ENCODE assay signal across 12 cellular contexts in genomic region chr2:98454073-98454472, GRCh38. TPM values are rescaled to one million over a fixed set of nuclear protein-coding genes. Genes with fewer than 3 reads are reported as not detected.
DNase-seq lines count a peak whose midpoint lies in the region; ATAC-seq, FAIRE-seq and TF ChIP-seq lines count a peak whose summit lies in the region.
"Had no signal": no experiment of that assay in that cellular context is flagged by ENCODE, and none has a peak within 500 bp of the region (broad histone marks: within the 10 kb centered on the region; RNA-seq: fewer than 3 reads in every experiment).

No MANE protein-coding gene starts in this region.

- no peak for TF ChIP-seq EP300 in HepG2 (IDR thresholded peaks at IDR 0.05; ENCODE audit: low read depth in 2 of 2, low read length in 2 of 2)
- TF ChIP-seq EP300 in HepG2 (CRISPR knock-in tag; IDR thresholded peaks at IDR 0.05; ENCODE audit: borderline replicate concordance): no peak

- H3K27ac Mint-ChIP-seq in activated CD4-positive, alpha-beta memory T cell treated with anti-CD3 and anti-CD28 coated beads, Interleukin-2, amount 10 ng/mL, durations not matched to agents 7 days and 5 days: peak overlapping the region; percentile 85
- H3K27ac Mint-ChIP-seq in stimulated activated naive B cell treated with anti-CD40 and anti-IgM and Interleukin-4, amounts not matched to agents 10 μg/mL and 1 μg/mL and 100 μg/mL, for 72 hours: no peak overlapping the region

- H3K36me3 Mint-ChIP-seq in activated CD4-positive, alpha-beta memory T cell treated with anti-CD3 and anti-CD28 coated beads, Interleukin-2, amount 10 ng/mL, durations not matched to agents 7 days and 5 days (ENCODE audit: low read depth): peaks cover 45% of the 10 kb centered on the region
- H3K36me3 Mint-ChIP-seq in stimulated activated naive B cell treated with anti-CD40 and anti-IgM and Interleukin-4, amounts not matched to agents 10 μg/mL and 1 μg/mL and 100 μg/mL, for 72 hours: peaks cover 6 to 9% of the 10 kb centered on the region in 2 donors

- no peak overlapping the region for H3K4me3 Mint-ChIP-seq in activated CD4-positive, alpha-beta memory T cell treated with anti-CD3 and anti-CD28 coated beads, Interleukin-2, amount 10 ng/mL, durations not matched to agents 7 days and 5 days
- H3K4me3 Mint-ChIP-seq in stimulated activated naive B cell treated with anti-CD40 and anti-IgM and Interleukin-4, amounts not matched to agents 10 μg/mL and 1 μg/mL and 100 μg/mL, for 72 hours: peak overlapping the region in 1 of 2 donors; percentile 20

- no peak overlapping the region for H3K27ac ChIP-seq in HepG2 (ENCODE audit: extremely low read length, insufficient read depth, low read length)
- no peak overlapping the region for H3K27ac ChIP-seq in right lobe of liver
- peak overlapping the region in 1 of 2 donors; percentile 94 for H3K27ac ChIP-seq in left lung
- H3K27ac ChIP-seq: hepatocyte had no signal

- FAIRE-seq in HepG2 (lab: Jason Lieb, UNC): no peak

- DNase-seq in HepG2 (ENCODE audit: low spot score) (no peak), right lobe of liver (no peak), left lung (no peak), UCSD-AML1 (lab: John Stamatoyannopoulos, UW; ENCODE audit: unreplicated experiment) (no peak), pons (ENCODE audit: low spot score) (no peak)
- DNase-seq in activated CD4-positive, alpha-beta memory T cell treated with anti-CD3 and anti-CD28 coated beads, Interleukin-2, amount 10 ng/mL, durations not matched to agents 7 days and 5 days: no peak
- no peak for DNase-seq in stimulated activated naive B cell treated with anti-CD40 and anti-IgM and Interleukin-4, amounts not matched to agents 10 μg/mL and 1 μg/mL and 100 μg/mL, for 72 hours
- DNase-seq in activated CD4-positive, CD25-positive, alpha-beta regulatory T cell (lab: John Stamatoyannopoulos, UW): no peak
- DNase-seq: COR-L47, NCI-H146 had no signal

- H3K4me3 ChIP-seq in HepG2 (replicated peaks in 1 of 3; ENCODE audit: insufficient read depth in 1 of 3, low read depth in 2 of 3, low read length in 3 of 3) (no peak overlapping the region), right lobe of liver (no peak overlapping the region), left lung (no peak overlapping the region)
- H3K4me3 ChIP-seq: adrenal gland, hepatocyte had no signal

- H3K36me3 ChIP-seq in HepG2 (replicated peaks in 1 of 2; ENCODE audit: control insufficient read depth in 1 of 2, insufficient read depth in 2 of 2, low read length in 2 of 2): peaks cover 0 to 5% of the 10 kb centered on the region in 2 experiments; a peak in 4 of 5 replicates
- H3K36me3 ChIP-seq in right lobe of liver: no peaks in the 10 kb centered on the region
- no peaks in the 10 kb centered on the region for H3K36me3 ChIP-seq in left lung
- H3K36me3 ChIP-seq: adrenal gland had no signal

- 83% methylated on average over 2 of the region's 2 CpGs for whole genome bisulfite sequencing in HepG2 (ENCODE audit: low lambda C conversion rate)
- 100% methylated on average over 1 of the region's 2 CpGs for WGBS in right lobe of liver (ENCODE audit: insufficient coverage, low coverage, low lambda C conversion rate, missing lambda C conversion rate)

- no peaks in the 10 kb centered on the region for H3K27me3 Mint-ChIP-seq in activated CD4-positive, alpha-beta memory T cell treated with anti-CD3 and anti-CD28 coated beads, Interleukin-2, amount 10 ng/mL, durations not matched to agents 7 days and 5 days
- peaks cover 0 to 5% of the 10 kb centered on the region in 2 donors for H3K27me3 Mint-ChIP-seq in stimulated activated naive B cell treated with anti-CD40 and anti-IgM and Interleukin-4, amounts not matched to agents 10 μg/mL and 1 μg/mL and 100 μg/mL, for 72 hours

- H3K9me3 Mint-ChIP-seq in activated CD4-positive, alpha-beta memory T cell treated with anti-CD3 and anti-CD28 coated beads, Interleukin-2, amount 10 ng/mL, durations not matched to agents 7 days and 5 days: no peaks in the 10 kb centered on the region
- peaks cover 0 to 2% of the 10 kb centered on the region in 2 donors for H3K9me3 Mint-ChIP-seq in stimulated activated naive B cell treated with anti-CD40 and anti-IgM and Interleukin-4, amounts not matched to agents 10 μg/mL and 1 μg/mL and 100 μg/mL, for 72 hours

- no peak for TF ChIP-seq CTCF in HepG2 (CRISPR knock-in tag; IDR thresholded peaks at IDR 0.05)
- no peak for TF ChIP-seq CTCF in right lobe of liver (IDR thresholded peaks at IDR 0.05)
- TF ChIP-seq CTCF in left lung (IDR thresholded peaks at IDR 0.05): no peak

- no peak overlapping the region for H2AFZ ChIP-seq in HepG2 (ENCODE audit: low read length)
- H2AFZ ChIP-seq: hepatocyte had no signal

- ATAC-seq in HepG2: peak; percentile 20; the same call in 2 of the 3 replicates
- ATAC-seq in right lobe of liver: no peak
- ATAC-seq in left lung: peak; percentile 2
- ATAC-seq in stimulated activated naive B cell treated with anti-CD40 and anti-IgM and Interleukin-4, amounts not matched to agents 10 μg/mL and 1 μg/mL and 100 μg/mL, for 72 hours (replicated peaks): no peak

- H3K27me3 ChIP-seq in HepG2 (ENCODE audit: control insufficient read depth in 1 of 2, insufficient read depth in 2 of 2, low read length in 2 of 2) (no peaks in the 10 kb centered on the region), right lobe of liver (no peaks in the 10 kb centered on the region), left lung (no peaks in the 10 kb centered on the region)
- H3K27me3 ChIP-seq: adrenal gland, hepatocyte had no signal

- no TSS peak for BruUV-seq in HepG2 (replicated peaks; lab: Mats Ljungman, UMichigan)

- in situ Hi-C loops in HepG2 (cut with HindIII; ENCODE audit: extremely low pct_ligation_motif_present, low pct_unique_long_range_greater_than_20kb): no loop called here

- H3K4me1 Mint-ChIP-seq in activated CD4-positive, alpha-beta memory T cell treated with anti-CD3 and anti-CD28 coated beads, Interleukin-2, amount 10 ng/mL, durations not matched to agents 7 days and 5 days: peaks cover 97% of the 10 kb centered on the region
- H3K4me1 Mint-ChIP-seq in stimulated activated naive B cell treated with anti-CD40 and anti-IgM and Interleukin-4, amounts not matched to agents 10 μg/mL and 1 μg/mL and 100 μg/mL, for 72 hours: peaks cover 44 to 74% of the 10 kb centered on the region in 2 donors

- intact Hi-C loops in HepG2 (cut with micrococcal nuclease; ENCODE audit: unreplicated experiment) (no loop called here), right lobe of liver (cut with DNase I) (no loop called here), left lung (cut with DNase I) (no loop called here)

- no peak for TF ChIP-seq POLR2A in HepG2 (IDR thresholded peaks at IDR 0.05; ENCODE audit: insufficient read depth in 1 of 2, low read depth in 2 of 2, low read length in 2 of 2)
- TF ChIP-seq POLR2A in right lobe of liver (IDR thresholded peaks at IDR 0.05): no peak

- H4K20me1 ChIP-seq in HepG2 (ENCODE audit: insufficient read depth, low read length): peaks cover 8% of the 10 kb centered on the region

- H3K9me3 ChIP-seq in HepG2 (ENCODE audit: low read length) (no peaks in the 10 kb centered on the region), right lobe of liver (no peaks in the 10 kb centered on the region), left lung (no peaks in the 10 kb centered on the region)
- H3K9me3 ChIP-seq: adrenal gland had no signal

- POLR2A ChIA-PET in HepG2 (lab: Yijun Ruan, JAX): no interaction called here
- POLR2A ChIA-PET in activated CD4-positive, alpha-beta memory T cell treated with anti-CD3 and anti-CD28 coated beads, Interleukin-2, amount 10 ng/mL, durations not matched to agents 7 days and 5 days (lab: Charles Lee): interaction anchor here (1.1 to 23.7 kb wide), 5 partner anchors 2 to 154 kb away, joined by 4 to 500 read pairs (median 471); partner anchors contain the start of gene INPP4A

- peaks cover 28% of the 10 kb centered on the region for H3K4me1 ChIP-seq in HepG2 (ENCODE audit: insufficient read depth, low read length)
- peaks cover 0 to 17% (median 1%) of the 10 kb centered on the region in 4 donors for H3K4me1 ChIP-seq in right lobe of liver
- H3K4me1 ChIP-seq in left lung: peaks cover 15 to 87% of the 10 kb centered on the region in 2 donors

- H3K9ac ChIP-seq in HepG2 (ENCODE audit: insufficient read depth, low read depth, low read length): no peak overlapping the region

- no peak overlapping the region for H3K4me2 ChIP-seq in HepG2 (ENCODE audit: low read depth, low read length)
- H3K4me2 ChIP-seq: hepatocyte had no signal

- peaks cover 31% of the 10 kb centered on the region for H3K79me2 ChIP-seq in HepG2 (ENCODE audit: insufficient read depth, low read length)

- no peak for TF ChIP-seq RAD21 in HepG2 (CRISPR knock-in tag; IDR thresholded peaks at IDR 0.05)

- CTCF ChIA-PET in HepG2 (lab: Yijun Ruan, JAX; ENCODE audit: low intra/inter-chr PET ratio, low total read pairs): no interaction called here
- CTCF ChIA-PET in activated CD4-positive, alpha-beta memory T cell treated with anti-CD3 and anti-CD28 coated beads, Interleukin-2, amount 10 ng/mL, durations not matched to agents 7 days and 5 days (lab: Charles Lee): interaction anchor here (0.6 to 6.0 kb wide), 5 partner anchors 11 to 223 kb away, joined by 3 to 33 read pairs (median 4); no protein-coding TSS in a partner anchor

RNA-seq across cellular contexts. Expression of gene INPP4A, which starts 9.4 kb away (rescaled TPM):
- total RNA-seq in HepG2 (2016; rRNA removed; fragmentation: Illumina TruSeq; extraction: Trizol) (7.9 and 10.9 TPM in 2 replicates), right lobe of liver (10 to 100 TPM in 1 of 6 experiments, 1 to 10 TPM in 5; 6.5 to 10.4 (median 8.0) TPM), left lung (10 to 100 TPM; 27.7 to 34.2 TPM)
- 1.4 and 2.1 TPM in 2 replicates for total RNA-seq in HepG2 (2016; cell fraction: cytosol; rRNA removed; fragmentation: Illumina TruSeq; extraction: Trizol; ENCODE audit: low read depth)
- 7.9 and 10.3 TPM in 2 replicates for total RNA-seq in HepG2 (2016; cell fraction: insoluble cytoplasmic fraction; rRNA removed; fragmentation: Illumina TruSeq; extraction: Trizol)
- total RNA-seq in HepG2 (2016; cell fraction: membrane; rRNA removed; fragmentation: Illumina TruSeq; extraction: Trizol): 5.0 and 5.2 TPM in 2 replicates
- 15.4 and 17.5 TPM in 2 replicates for total RNA-seq in HepG2 (2016; cell fraction: nucleus; rRNA removed; fragmentation: Illumina TruSeq; extraction: Trizol)
- 10.1 and 14.2 TPM in 2 replicates for polyA plus RNA-seq in HepG2 (2011; rRNA removed)
- 6.9 and 8.5 TPM in 2 replicates for polyA plus RNA-seq in HepG2 (2011; cell fraction: cytosol; rRNA removed)
- 48.2 and 51.5 TPM in 2 replicates for polyA plus RNA-seq in HepG2 (2011; cell fraction: nucleus; rRNA removed)
- 7.2 and 8.8 TPM in 2 replicates for polyA plus RNA-seq in HepG2 (2012)
- polyA plus RNA-seq in HepG2 (2016; cell fraction: cytosol; fragmentation: Illumina TruSeq; extraction: Trizol; ENCODE audit: low read depth): 0.58 and 0.63 TPM in 2 replicates
- 4.8 and 5.7 TPM in 2 replicates for polyA plus RNA-seq in HepG2 (2016; cell fraction: insoluble cytoplasmic fraction; fragmentation: Illumina TruSeq; extraction: Trizol; ENCODE audit: low read depth)
- 1.7 and 1.9 TPM in 2 replicates for polyA plus RNA-seq in HepG2 (2016; cell fraction: membrane; fragmentation: Illumina TruSeq; extraction: Trizol; ENCODE audit: low read depth)
- polyA plus RNA-seq in HepG2 (2016; cell fraction: nucleus; fragmentation: Illumina TruSeq; extraction: Trizol; ENCODE audit: insufficient read depth, low read depth): 13.1 and 16.7 TPM in 2 replicates
- 53.3 and 60.1 TPM in 2 replicates for polyA minus RNA-seq in HepG2 (2011; rRNA and poly(A)+ RNA removed; ENCODE audit: low replicate concordance)
- polyA minus RNA-seq in HepG2 (2011; cell fraction: cytosol; rRNA and poly(A)+ RNA removed): 8.1 and 11.8 TPM in 2 replicates
- polyA minus RNA-seq in HepG2 (2011; cell fraction: nucleus; rRNA and poly(A)+ RNA removed): 56.7 and 68.1 TPM in 2 replicates
- total RNA-seq in activated CD4-positive, alpha-beta memory T cell treated with anti-CD3 and anti-CD28 coated beads, Interleukin-2, amount 10 ng/mL, durations not matched to agents 7 days and 5 days: 100 to 1,000 TPM; 123 to 127 TPM

Comparison
In these comparisons a context has a peak if more than half of its experiments do, and no peak if none do; other contexts are left out.
1. ATAC-seq: peak in HepG2 (single experiment) and left lung (single experiment); none in right lobe of liver (0 of 4) and stimulated activated naive B cell treated with anti-CD40 and anti-IgM and Interleukin-4, amounts not matched to agents 10 μg/mL and 1 μg/mL and 100 μg/mL, for 72 hours (0 of 2).